22 cellular contexts compared by ENCODE assay signal in genomic region chr7:99651290-99651689, GRCh38. TPM values are rescaled to one million over a fixed set of nuclear protein-coding genes. Genes with fewer than 3 reads are reported as not detected.
A peak's percentile ranks its signal among the peaks of the same experiment; 100 is the strongest.
DNase-seq lines count a peak whose midpoint lies in the region; ATAC-seq, FAIRE-seq and TF ChIP-seq lines count a peak whose summit lies in the region.
"Had no signal": no experiment of that assay in that cellular context is flagged by ENCODE, and none has a peak within 500 bp of the region (broad histone marks: within the 10 kb centered on the region; RNA-seq: fewer than 3 reads in every experiment).

No MANE protein-coding gene starts in this region.

- no peak for DNase-seq in A549 (ENCODE audit: low read depth in 1 of 2, low spot score in 1 of 2)
- DNase-seq in bronchial epithelial cell (ENCODE audit: low read depth): no peak
- DNase-seq in HepG2 (ENCODE audit: low spot score): no peak
- DNase-seq in 8988T: no peak
- no peak for DNase-seq in glomerular visceral epithelial cell (ENCODE audit: extremely low spot score)
- DNase-seq: C1 segment of cervical spinal cord; Calu3; CD4-positive, alpha-beta memory T cell; COR-L47; DMS53; DMS79 treated with DMSO at 0.1 percent for 48 hours; GF-D8; GM23248; H7; HCEC 1CT had no signal

- TF ChIP-seq RAD21 in A549 (conservative IDR thresholded peaks at IDR 0.05 in 1 of 2, IDR thresholded peaks at IDR 0.05 in 1 of 2): no peak
- no peak for TF ChIP-seq RAD21 in HepG2 (CRISPR knock-in tag; IDR thresholded peaks at IDR 0.05)

- intact Hi-C loops in HepG2 (cut with micrococcal nuclease; ENCODE audit: unreplicated experiment): no loop called here

- no peak overlapping the region for H3K4me3 ChIP-seq in A549
- H3K4me3 ChIP-seq in bronchial epithelial cell (ENCODE audit: low read depth, low read length): no peak overlapping the region
- H3K4me3 ChIP-seq in HepG2 (replicated peaks in 1 of 3; ENCODE audit: insufficient read depth in 1 of 3, low read depth in 2 of 3, low read length in 3 of 3): no peak overlapping the region
- H3K4me3 ChIP-seq: GM23248 had no signal

- no TSS peak for BruUV-seq in HepG2 (replicated peaks; lab: Mats Ljungman, UMichigan)

- H3K4me1 ChIP-seq in A549 (no peaks in the 10 kb centered on the region), HepG2 (ENCODE audit: insufficient read depth, low read length) (no peaks in the 10 kb centered on the region)

- H2AFZ ChIP-seq in HepG2 (ENCODE audit: low read length): no peak overlapping the region
- H2AFZ ChIP-seq: GM23248 had no signal

- TF ChIP-seq POLR2A in A549 (IDR thresholded peaks at IDR 0.05; ENCODE audit: low read length) (no peak), HepG2 (IDR thresholded peaks at IDR 0.05; ENCODE audit: insufficient read depth in 1 of 2, low read depth in 2 of 2, low read length in 2 of 2) (no peak)

- H3K27ac ChIP-seq in A549 (no peak overlapping the region), HepG2 (ENCODE audit: extremely low read length, insufficient read depth, low read length) (no peak overlapping the region)
- H3K27ac ChIP-seq: 22Rv1, GM23248 had no signal

- no peaks in the 10 kb centered on the region for H3K79me2 ChIP-seq in HepG2 (ENCODE audit: insufficient read depth, low read length)

- H3K4me2 ChIP-seq in A549 (no peak overlapping the region), HepG2 (ENCODE audit: low read depth, low read length) (no peak overlapping the region)

- FAIRE-seq in A549 (lab: Jason Lieb, UNC): no peak
- FAIRE-seq in bronchial epithelial cell (lab: Jason Lieb, UNC): peak; percentile 32
- FAIRE-seq in HepG2 (lab: Jason Lieb, UNC): no peak
- FAIRE-seq: GM12891, GM18507, H1 had no signal

- H3K36me3 ChIP-seq in bronchial epithelial cell (ENCODE audit: control insufficient read depth, insufficient read depth, low read length) (no peaks in the 10 kb centered on the region), HepG2 (replicated peaks in 1 of 2; ENCODE audit: control insufficient read depth in 1 of 2, insufficient read depth in 2 of 2, low read length in 2 of 2) (no peaks in the 10 kb centered on the region; a peak in 1 of 5 replicates)

- in situ Hi-C loops in HepG2 (cut with HindIII; ENCODE audit: extremely low pct_ligation_motif_present, low pct_unique_long_range_greater_than_20kb): no loop called here

- TF ChIP-seq EP300 in A549 (IDR thresholded peaks at IDR 0.05): no peak
- no peak for TF ChIP-seq EP300 in HepG2 (IDR thresholded peaks at IDR 0.05; ENCODE audit: low read depth in 2 of 2, low read length in 2 of 2)
- no peak for TF ChIP-seq EP300 in HepG2 (CRISPR knock-in tag; IDR thresholded peaks at IDR 0.05; ENCODE audit: borderline replicate concordance)

- H3K9me3 ChIP-seq in A549 (no peaks in the 10 kb centered on the region), HepG2 (ENCODE audit: low read length) (no peaks in the 10 kb centered on the region)

- CTCF ChIA-PET in A549 (lab: Yijun Ruan, JAX) (no interaction called here), HepG2 (lab: Yijun Ruan, JAX; ENCODE audit: low intra/inter-chr PET ratio, low total read pairs) (no interaction called here)

- no peak for TF ChIP-seq CTCF in A549 (IDR thresholded peaks at IDR 0.05)
- no peak for TF ChIP-seq CTCF in bronchial epithelial cell (IDR thresholded peaks at IDR 0.05; ENCODE audit: insufficient read depth, low read length, severe bottlenecking)
- TF ChIP-seq CTCF in HepG2 (CRISPR knock-in tag; IDR thresholded peaks at IDR 0.05): no peak

- no peak overlapping the region for H3K9ac ChIP-seq in HepG2 (ENCODE audit: insufficient read depth, low read depth, low read length)
- H3K9ac ChIP-seq: GM23248 had no signal

- H3K27me3 ChIP-seq in bronchial epithelial cell (ENCODE audit: control insufficient read depth, insufficient read depth, low read length) (no peaks in the 10 kb centered on the region), HepG2 (ENCODE audit: control insufficient read depth in 1 of 2, insufficient read depth in 2 of 2, low read length in 2 of 2) (no peaks in the 10 kb centered on the region)

- POLR2A ChIA-PET in A549 (lab: Yijun Ruan, JAX): no interaction called here
- POLR2A ChIA-PET in HepG2 (lab: Yijun Ruan, JAX): no interaction called here

- H4K20me1 ChIP-seq in HepG2 (ENCODE audit: insufficient read depth, low read length): no peaks in the 10 kb centered on the region

- ATAC-seq in A549 (no peak), HepG2 (no peak), GM18868 (IDR thresholded peaks at IDR 0.05; ENCODE audit: unreplicated experiment) (no peak)

- 82% methylated on average over 2 of the region's 2 CpGs for WGBS in A549 (ENCODE audit: missing lambda C conversion rate)
- 96% methylated on average over 2 of the region's 2 CpGs for WGBS in HepG2 (ENCODE audit: low lambda C conversion rate)

RNA-seq across cellular contexts. Expression of gene CYP3A5, which starts 28.5 kb away (rescaled TPM):
- polyA plus RNA-seq in A549 (2011; rRNA removed) (9.7 and 12.2 TPM in 2 replicates), A549 (2017; fragmentation: RNase III; extraction: RNeasy Plus Mini Kit Qiagen cat#74134 plus additional on column Dnase treatment) (2.2 to 2.3 TPM (median 2.3 TPM) in 3 replicates), HepG2 (2011; rRNA removed) (9.3 and 9.6 TPM in 2 replicates)
- polyA plus RNA-seq in A549 (2012; cell fraction: cytosol; rRNA removed): 0.26 and 0.52 TPM in 2 replicates
- 1.6 and 2.2 TPM in 2 replicates for polyA plus RNA-seq in A549 (2012; cell fraction: nucleus; rRNA removed)
- polyA minus RNA-seq in A549 (2011; rRNA and poly(A)+ RNA removed): 8.1 and 13.1 TPM in 2 replicates
- total RNA-seq in bronchial epithelial cell (3.7 and 30.2 TPM in 2 replicates), HepG2 (2016; rRNA removed; fragmentation: Illumina TruSeq; extraction: Trizol) (1.7 and 5.7 TPM in 2 replicates)
- 0.88 and 1.1 TPM in 2 replicates for total RNA-seq in HepG2 (2016; cell fraction: cytosol; rRNA removed; fragmentation: Illumina TruSeq; extraction: Trizol; ENCODE audit: low read depth)
- 1.5 and 4.8 TPM in 2 replicates for total RNA-seq in HepG2 (2016; cell fraction: insoluble cytoplasmic fraction; rRNA removed; fragmentation: Illumina TruSeq; extraction: Trizol)
- 1.1 and 1.4 TPM in 2 replicates for total RNA-seq in HepG2 (2016; cell fraction: membrane; rRNA removed; fragmentation: Illumina TruSeq; extraction: Trizol)
- 11.9 and 12.6 TPM in 2 replicates for total RNA-seq in HepG2 (2016; cell fraction: nucleus; rRNA removed; fragmentation: Illumina TruSeq; extraction: Trizol)
- 2.2 and 3.8 TPM in 2 replicates for polyA plus RNA-seq in HepG2 (2011; cell fraction: cytosol; rRNA removed)
- polyA plus RNA-seq in HepG2 (2011; cell fraction: nucleus; rRNA removed): 33.5 and 37.7 TPM in 2 replicates
- 11.9 and 12.8 TPM in 2 replicates for polyA plus RNA-seq in HepG2 (2012)
- polyA plus RNA-seq in HepG2 (2016; cell fraction: cytosol; fragmentation: Illumina TruSeq; extraction: Trizol; ENCODE audit: low read depth): 0.24 and 0.85 TPM in 2 replicates
- 1.4 and 1.9 TPM in 2 replicates for polyA plus RNA-seq in HepG2 (2016; cell fraction: insoluble cytoplasmic fraction; fragmentation: Illumina TruSeq; extraction: Trizol; ENCODE audit: low read depth)
- polyA plus RNA-seq in HepG2 (2016; cell fraction: membrane; fragmentation: Illumina TruSeq; extraction: Trizol; ENCODE audit: low read depth): 0.49 and 0.56 TPM in 2 replicates
- 9.0 and 11.5 TPM in 2 replicates for polyA plus RNA-seq in HepG2 (2016; cell fraction: nucleus; fragmentation: Illumina TruSeq; extraction: Trizol; ENCODE audit: insufficient read depth, low read depth)
- 0.07 and 10.0 TPM in 2 replicates for polyA minus RNA-seq in HepG2 (2011; rRNA and poly(A)+ RNA removed; ENCODE audit: low replicate concordance)
- polyA minus RNA-seq in HepG2 (2011; cell fraction: cytosol; rRNA and poly(A)+ RNA removed): 1.8 and 4.5 TPM in 2 replicates
- polyA minus RNA-seq in HepG2 (2011; cell fraction: nucleus; rRNA and poly(A)+ RNA removed): 72.4 and 84.9 TPM in 2 replicates
- total RNA-seq: CD4-positive, alpha-beta memory T cell; G401; GM23248; H1 had no signal
- polyA plus RNA-seq: BJ had no signal

RNA-seq across cellular contexts. Expression of gene ZSCAN25, which starts 34.5 kb away (rescaled TPM):
- 9.3 and 10.1 TPM in 2 replicates for polyA plus RNA-seq in A549 (2011; rRNA removed)
- 6.6 and 8.1 TPM in 2 replicates for polyA plus RNA-seq in A549 (2012; cell fraction: cytosol; rRNA removed)
- polyA plus RNA-seq in A549 (2012; cell fraction: nucleus; rRNA removed): 13.4 and 16.3 TPM in 2 replicates
- 6.3 to 7.5 TPM (median 6.4 TPM) in 3 replicates for polyA plus RNA-seq in A549 (2017; fragmentation: RNase III; extraction: RNeasy Plus Mini Kit Qiagen cat#74134 plus additional on column Dnase treatment)
- polyA minus RNA-seq in A549 (2011; rRNA and poly(A)+ RNA removed): 16.8 and 19.2 TPM in 2 replicates
- 12.4 and 13.8 TPM in 2 replicates for total RNA-seq in bronchial epithelial cell
- 16.3 and 16.8 TPM in 2 replicates for total RNA-seq in HepG2 (2016; rRNA removed; fragmentation: Illumina TruSeq; extraction: Trizol)
- 5.3 and 8.9 TPM in 2 replicates for total RNA-seq in HepG2 (2016; cell fraction: cytosol; rRNA removed; fragmentation: Illumina TruSeq; extraction: Trizol; ENCODE audit: low read depth)
- 16.4 and 17.2 TPM in 2 replicates for total RNA-seq in HepG2 (2016; cell fraction: insoluble cytoplasmic fraction; rRNA removed; fragmentation: Illumina TruSeq; extraction: Trizol)
- 6.3 and 7.2 TPM in 2 replicates for total RNA-seq in HepG2 (2016; cell fraction: membrane; rRNA removed; fragmentation: Illumina TruSeq; extraction: Trizol)
- total RNA-seq in HepG2 (2016; cell fraction: nucleus; rRNA removed; fragmentation: Illumina TruSeq; extraction: Trizol): 17.7 and 18.0 TPM in 2 replicates
- 12.1 and 12.3 TPM in 2 replicates for polyA plus RNA-seq in HepG2 (2011; rRNA removed)
- 8.5 and 9.3 TPM in 2 replicates for polyA plus RNA-seq in HepG2 (2011; cell fraction: cytosol; rRNA removed)
- 19.5 and 21.4 TPM in 2 replicates for polyA plus RNA-seq in HepG2 (2011; cell fraction: nucleus; rRNA removed)
- polyA plus RNA-seq in HepG2 (2012): 6.9 and 7.4 TPM in 2 replicates
- polyA plus RNA-seq in HepG2 (2016; cell fraction: cytosol; fragmentation: Illumina TruSeq; extraction: Trizol; ENCODE audit: low read depth): 0.67 and 0.86 TPM in 2 replicates
- 10.6 and 12.8 TPM in 2 replicates for polyA plus RNA-seq in HepG2 (2016; cell fraction: insoluble cytoplasmic fraction; fragmentation: Illumina TruSeq; extraction: Trizol; ENCODE audit: low read depth)
- polyA plus RNA-seq in HepG2 (2016; cell fraction: membrane; fragmentation: Illumina TruSeq; extraction: Trizol; ENCODE audit: low read depth): 1.9 and 2.2 TPM in 2 replicates
- 22.2 and 24.0 TPM in 2 replicates for polyA plus RNA-seq in HepG2 (2016; cell fraction: nucleus; fragmentation: Illumina TruSeq; extraction: Trizol; ENCODE audit: insufficient read depth, low read depth)
- polyA minus RNA-seq in HepG2 (2011; rRNA and poly(A)+ RNA removed; ENCODE audit: low replicate concordance): 23.9 and 24.6 TPM in 2 replicates
- polyA minus RNA-seq in HepG2 (2011; cell fraction: cytosol; rRNA and poly(A)+ RNA removed): 7.1 and 8.5 TPM in 2 replicates
- 29.0 and 31.5 TPM in 2 replicates for polyA minus RNA-seq in HepG2 (2011; cell fraction: nucleus; rRNA and poly(A)+ RNA removed)

RNA-seq across cellular contexts. Expression of gene TMEM225B, which starts 53.2 kb away (rescaled TPM):
- 5.4 and 7.7 TPM in 2 replicates for polyA plus RNA-seq in A549 (2011; rRNA removed)
- 0.86 and 0.96 TPM in 2 replicates for polyA plus RNA-seq in A549 (2012; cell fraction: cytosol; rRNA removed)
- polyA plus RNA-seq in A549 (2012; cell fraction: nucleus; rRNA removed): 2.2 and 3.5 TPM in 2 replicates
- 0.59 to 0.70 TPM (median 0.59 TPM) in 3 replicates for polyA plus RNA-seq in A549 (2017; fragmentation: RNase III; extraction: RNeasy Plus Mini Kit Qiagen cat#74134 plus additional on column Dnase treatment)
- polyA minus RNA-seq in A549 (2011; rRNA and poly(A)+ RNA removed): 6.9 and 7.6 TPM in 2 replicates
- total RNA-seq in bronchial epithelial cell: 0.53 and 0.77 TPM in 2 replicates
- 0.60 and 0.95 TPM in 2 replicates for total RNA-seq in HepG2 (2016; rRNA removed; fragmentation: Illumina TruSeq; extraction: Trizol)
- total RNA-seq in HepG2 (2016; cell fraction: cytosol; rRNA removed; fragmentation: Illumina TruSeq; extraction: Trizol; ENCODE audit: low read depth): 2.2 and 2.6 TPM in 2 replicates
- 0.42 and 0.65 TPM in 2 replicates for total RNA-seq in HepG2 (2016; cell fraction: insoluble cytoplasmic fraction; rRNA removed; fragmentation: Illumina TruSeq; extraction: Trizol)
- total RNA-seq in HepG2 (2016; cell fraction: membrane; rRNA removed; fragmentation: Illumina TruSeq; extraction: Trizol): 1.3 and 1.4 TPM in 2 replicates
- 1.3 and 1.4 TPM in 2 replicates for total RNA-seq in HepG2 (2016; cell fraction: nucleus; rRNA removed; fragmentation: Illumina TruSeq; extraction: Trizol)
- 0.78 and 1.6 TPM in 2 replicates for polyA plus RNA-seq in HepG2 (2011; rRNA removed)
- polyA plus RNA-seq in HepG2 (2011; cell fraction: cytosol; rRNA removed): 0.83 and 1.5 TPM in 2 replicates
- polyA plus RNA-seq in HepG2 (2011; cell fraction: nucleus; rRNA removed): 3.0 and 3.2 TPM in 2 replicates
- 1.9 and 2.5 TPM in 2 replicates for polyA plus RNA-seq in HepG2 (2012)
- 1.4 and 2.2 TPM in 2 replicates for polyA plus RNA-seq in HepG2 (2016; cell fraction: cytosol; fragmentation: Illumina TruSeq; extraction: Trizol; ENCODE audit: low read depth)
- 0.38 and 0.45 TPM in 2 replicates for polyA plus RNA-seq in HepG2 (2016; cell fraction: insoluble cytoplasmic fraction; fragmentation: Illumina TruSeq; extraction: Trizol; ENCODE audit: low read depth)
- polyA plus RNA-seq in HepG2 (2016; cell fraction: membrane; fragmentation: Illumina TruSeq; extraction: Trizol; ENCODE audit: low read depth): 1.4 and 1.9 TPM in 2 replicates
- 1.1 and 2.7 TPM in 2 replicates for polyA plus RNA-seq in HepG2 (2016; cell fraction: nucleus; fragmentation: Illumina TruSeq; extraction: Trizol; ENCODE audit: insufficient read depth, low read depth)
- 0.12 and 0.19 TPM in 2 replicates for polyA minus RNA-seq in HepG2 (2011; rRNA and poly(A)+ RNA removed; ENCODE audit: low replicate concordance)
- 1.1 TPM in 1 of 2 replicates, not detected in the other for polyA minus RNA-seq in HepG2 (2011; cell fraction: cytosol; rRNA and poly(A)+ RNA removed)
- polyA minus RNA-seq in HepG2 (2011; cell fraction: nucleus; rRNA and poly(A)+ RNA removed): 0.90 and 1.2 TPM in 2 replicates
- total RNA-seq: Calu3, G401, GM23248, H1 had no signal

Comparison
In these comparisons a context has a peak if more than half of its experiments do, and no peak if none do; other contexts are left out.
1. Of the 38 proteins assayed by ChIP-seq in both HepG2 and A549: peak only in HepG2: none; only in A549: none; in both: MAFK; in neither: 37.